In genomic region chr4:10091531-10092181, GRCh38 we compare ENCODE assay signal across 13 cellular contexts. TPM values are rescaled to one million over a fixed set of nuclear protein-coding genes. Genes with fewer than 3 reads are reported as not detected.
DNase-seq lines count a peak whose midpoint lies in the region; ATAC-seq and TF ChIP-seq lines count a peak whose summit lies in the region.
"Had no signal": no experiment of that assay in that cellular context is flagged by ENCODE, and none has a peak within 500 bp of the region (broad histone marks: within the 10 kb centered on the region; RNA-seq: fewer than 3 reads in every experiment).

No MANE protein-coding gene starts in this region.

- peaks cover 60 to 96% (median 95%) of the 10 kb centered on the region in 3 experiments for H3K36me3 Mint-ChIP-seq in H9 (ENCODE audit: insufficient read depth in 1 of 3, low read depth in 3 of 3)
- peaks cover 70% of the 10 kb centered on the region for H3K36me3 Mint-ChIP-seq in activated T-helper 1 cell treated with anti-CD3 and anti-CD28 coated beads, Interleukin-12 subunit alpha, Interleukin-12 subunit beta, Interleukin-2, Interleukin-4 antibody, amounts not matched to agents 30 ng/mL and 10 ng/mL and 1 ng/mL, durations not matched to agents 14 hours and 24 hours and 36 hours (ENCODE audit: low read depth)

- H3K56ac ChIP-seq in H9 (ENCODE audit: insufficient read length, low read depth, low read length) = no peak overlapping the region

- no peaks in the 10 kb centered on the region; the same call in 1 of the 2 replicates for H3K27me3 Mint-ChIP-seq in H9 (ENCODE audit: low read depth)
- no peaks in the 10 kb centered on the region for H3K27me3 Mint-ChIP-seq in activated T-helper 1 cell treated with anti-CD3 and anti-CD28 coated beads, Interleukin-12 subunit alpha, Interleukin-12 subunit beta, Interleukin-2, Interleukin-4 antibody, amounts not matched to agents 30 ng/mL and 10 ng/mL and 1 ng/mL, durations not matched to agents 14 hours and 24 hours and 36 hours (ENCODE audit: insufficient read depth)

- peaks cover 7 to 100% (median 48%) of the 10 kb centered on the region in 9 donors for H3K36me3 ChIP-seq in heart right ventricle
- peaks cover 24 to 84% of the 10 kb centered on the region in 2 donors for H3K36me3 ChIP-seq in psoas muscle (ENCODE audit: insufficient read depth in 1 of 2, low read depth in 1 of 2)
- peaks cover 83% of the 10 kb centered on the region for H3K36me3 ChIP-seq in effector memory CD4-positive, alpha-beta T cell (ENCODE audit: control insufficient read depth, insufficient read depth, low read length)

- no peaks in the 10 kb centered on the region; the same call in 1 of the 2 replicates for H3K4me1 ChIP-seq in H9 (ENCODE audit: insufficient read depth, low read length)
- H3K4me1 ChIP-seq in heart right ventricle = peaks cover 48 to 98% (median 78%) of the 10 kb centered on the region in 9 donors
- H3K4me1 ChIP-seq in psoas muscle = peaks cover 76% of the 10 kb centered on the region
- H3K4me1 ChIP-seq in effector memory CD4-positive, alpha-beta T cell (ENCODE audit: control insufficient read depth, insufficient read depth, low read length, poor library complexity, severe bottlenecking) = peaks cover 45% of the 10 kb centered on the region

- no peak overlapping the region for H2AFZ ChIP-seq in H9 (ENCODE audit: low read length)

- H2BK5ac ChIP-seq in H9 (ENCODE audit: insufficient read length, low read length) = no peak overlapping the region

- H2BK120ac ChIP-seq in H9 (ENCODE audit: low read depth, low read length, poor library complexity, severe bottlenecking) = no peak overlapping the region

- ATAC-seq in heart right ventricle (no peak), psoas muscle (peak in 2 of 4 donors; percentile 6 to 10), GM21423 (IDR thresholded peaks at IDR 0.05; ENCODE audit: unreplicated experiment) (no peak), HG02678 (IDR thresholded peaks at IDR 0.05; ENCODE audit: unreplicated experiment) (no peak)
- ATAC-seq: activated CD4-positive, CD25-positive, alpha-beta regulatory T cell treated with anti-CD3 and anti-CD28 coated beads, Interleukin-2, amount 50 U/mL, for 24 hours had no signal

- H3K4me3 Mint-ChIP-seq in H9 = no peak overlapping the region
- H3K4me3 Mint-ChIP-seq in activated T-helper 1 cell treated with anti-CD3 and anti-CD28 coated beads, Interleukin-12 subunit alpha, Interleukin-12 subunit beta, Interleukin-2, Interleukin-4 antibody, amounts not matched to agents 30 ng/mL and 10 ng/mL and 1 ng/mL, durations not matched to agents 14 hours and 24 hours and 36 hours = peak overlapping the region; percentile 53

- no peak overlapping the region for H2BK12ac ChIP-seq in H9 (ENCODE audit: insufficient read length, low read depth, low read length)

- no peak overlapping the region for H3K4ac ChIP-seq in H9 (ENCODE audit: low read depth, low read length)

- H2BK20ac ChIP-seq in H9 (ENCODE audit: low read depth, low read length, poor library complexity, severe bottlenecking) = no peak overlapping the region

- H3K27me3 ChIP-seq in H9 (ENCODE audit: insufficient read depth, low read length) = no peaks in the 10 kb centered on the region
- H3K27me3 ChIP-seq in heart right ventricle = no peaks in the 10 kb centered on the region
- H3K27me3 ChIP-seq in psoas muscle (ENCODE audit: insufficient read depth in 3 of 3, low read length in 2 of 3) = no peaks in the 10 kb centered on the region
- H3K27me3 ChIP-seq in effector memory CD4-positive, alpha-beta T cell (replicated peaks; ENCODE audit: control insufficient read depth, insufficient read depth, low read length, poor library complexity, severe bottlenecking) = no peaks in the 10 kb centered on the region

- intact Hi-C loops in activated T-helper 1 cell treated with anti-CD3 and anti-CD28 coated beads, Interleukin-12 subunit alpha, Interleukin-12 subunit beta, Interleukin-2, Interleukin-4 antibody, amounts not matched to agents 30 ng/mL and 10 ng/mL and 1 ng/mL, durations not matched to agents 14 hours and 24 hours and 36 hours (cut with micrococcal nuclease) = no loop called here
- intact Hi-C loops in heart right ventricle (cut with DNase I) = no loop called here
- intact Hi-C loops in psoas muscle (cut with DNase I) = no loop called here

- peaks cover 22 to 27% of the 10 kb centered on the region in 2 experiments for H3K4me1 Mint-ChIP-seq in H9
- peaks cover 53% of the 10 kb centered on the region for H3K4me1 Mint-ChIP-seq in activated T-helper 1 cell treated with anti-CD3 and anti-CD28 coated beads, Interleukin-12 subunit alpha, Interleukin-12 subunit beta, Interleukin-2, Interleukin-4 antibody, amounts not matched to agents 30 ng/mL and 10 ng/mL and 1 ng/mL, durations not matched to agents 14 hours and 24 hours and 36 hours (ENCODE audit: low read depth)

- H3K79me2 ChIP-seq in H9 (ENCODE audit: insufficient read depth, low read length) = peaks cover 7% of the 10 kb centered on the region; the same call in 1 of the 2 replicates

- no peak overlapping the region for H3T11ph ChIP-seq in H9 (ENCODE audit: low read length)

- no CpG with 5 or more reads among the region's 19 CpGs for WGBS in H9 (ENCODE audit: extremely low coverage, insufficient read length, low lambda C conversion rate)
- WGBS in heart right ventricle, 2 donors = 84 to 87% methylated on average over 19 of the region's 19 CpGs
- 56 to 82% (median 70%) methylated on average over 19 of the region's 19 CpGs for whole genome bisulfite sequencing in psoas muscle, 3 donors

- H4K91ac ChIP-seq in H9 (ENCODE audit: insufficient read length, low read depth, low read length) = no peak overlapping the region

- TF ChIP-seq CTCF in H9 (conservative IDR thresholded peaks at IDR 0.05) (no peak), heart right ventricle (IDR thresholded peaks at IDR 0.05) (no peak), psoas muscle (IDR thresholded peaks at IDR 0.05) (no peak)

- peak overlapping the region in 2 of 3 experiments; percentile 89 to 90; a peak in 3 of 7 replicates for H3K27ac Mint-ChIP-seq in H9
- H3K27ac Mint-ChIP-seq in activated T-helper 1 cell treated with anti-CD3 and anti-CD28 coated beads, Interleukin-12 subunit alpha, Interleukin-12 subunit beta, Interleukin-2, Interleukin-4 antibody, amounts not matched to agents 30 ng/mL and 10 ng/mL and 1 ng/mL, durations not matched to agents 14 hours and 24 hours and 36 hours = peak overlapping the region; percentile 78

- no peak for DNase-seq in H9
- DNase-seq in activated T-helper 1 cell treated with anti-CD3 and anti-CD28 coated beads, Interleukin-12 subunit alpha, Interleukin-12 subunit beta, Interleukin-2, Interleukin-4 antibody, amounts not matched to agents 30 ng/mL and 10 ng/mL and 1 ng/mL, durations not matched to agents 14 hours and 24 hours and 36 hours (ENCODE audit: low spot score) = no peak
- DNase-seq in heart right ventricle = no peak
- DNase-seq in psoas muscle = peak; percentile 5 to 61
- DNase-seq in hippocampal formation (lab: John Stamatoyannopoulos, UW) = no peak
- no peak for DNase-seq in effector memory CD4-positive, alpha-beta T cell
- DNase-seq: activated gamma-delta T cell, NCI-H1930 had no signal

- H2BK15ac ChIP-seq in H9 (ENCODE audit: low read depth, low read length) = no peak overlapping the region

- no peak overlapping the region for H3K27ac ChIP-seq in H9 (ENCODE audit: insufficient read length, low read depth, low read length)
- H3K27ac ChIP-seq in heart right ventricle = peak overlapping the region in 9 of 10 donors; percentile 77 to 94 (median 85)
- peak overlapping the region; percentile 99 for H3K27ac ChIP-seq in psoas muscle
- H3K27ac ChIP-seq in effector memory CD4-positive, alpha-beta T cell (ENCODE audit: insufficient read depth, low read length, poor library complexity, severe bottlenecking) = no peak overlapping the region
- H3K27ac ChIP-seq: KMS-11, SK-N-MC had no signal

- H3K9me3 Mint-ChIP-seq in H9 = no peaks in the 10 kb centered on the region
- H3K9me3 Mint-ChIP-seq in activated T-helper 1 cell treated with anti-CD3 and anti-CD28 coated beads, Interleukin-12 subunit alpha, Interleukin-12 subunit beta, Interleukin-2, Interleukin-4 antibody, amounts not matched to agents 30 ng/mL and 10 ng/mL and 1 ng/mL, durations not matched to agents 14 hours and 24 hours and 36 hours = no peaks in the 10 kb centered on the region

- H3K9me3 ChIP-seq in H9 (ENCODE audit: control insufficient read depth, low read depth, low read length) (no peaks in the 10 kb centered on the region), heart right ventricle (no peaks in the 10 kb centered on the region), psoas muscle (no peaks in the 10 kb centered on the region)
- no peaks in the 10 kb centered on the region for H3K9me3 ChIP-seq in effector memory CD4-positive, alpha-beta T cell (ENCODE audit: control insufficient read depth, low read length)

- H4K20me1 ChIP-seq in H9 (ENCODE audit: control insufficient read depth, insufficient read depth, insufficient read length) = no peaks in the 10 kb centered on the region

- H3K18ac ChIP-seq in H9 (ENCODE audit: insufficient read length, low read depth, low read length) = no peak overlapping the region

- no peak overlapping the region for H3K9ac ChIP-seq in H9 (ENCODE audit: extremely low read depth, insufficient read length, low read length)
- H3K9ac ChIP-seq: KMS-11 had no signal

- no peak overlapping the region for H4K5ac ChIP-seq in H9 (ENCODE audit: insufficient read length, low read depth, low read length)

- H3K23ac ChIP-seq in H9 (ENCODE audit: insufficient read length, low read depth, low read length) = no peak overlapping the region

- no peak overlapping the region for H2AK5ac ChIP-seq in H9 (ENCODE audit: insufficient read length, low read length)

- H3K4me3 ChIP-seq in heart right ventricle = no peak overlapping the region
- H3K4me3 ChIP-seq in psoas muscle = no peak overlapping the region
- no peak overlapping the region for H3K4me3 ChIP-seq in effector memory CD4-positive, alpha-beta T cell (ENCODE audit: insufficient read depth, low read depth, low read length, poor library complexity, severe bottlenecking)
- H3K4me3 ChIP-seq: SK-N-MC had no signal

- no peaks in the 10 kb centered on the region for H3K79me1 ChIP-seq in H9 (ENCODE audit: insufficient read depth, low read depth, low read length, poor library complexity, severe bottlenecking)

- H3K4me2 ChIP-seq in H9 (ENCODE audit: insufficient read depth, insufficient read length, low read length) = no peak overlapping the region
- H3K4me2 ChIP-seq: KMS-11 had no signal

- no peak overlapping the region for H3K14ac ChIP-seq in H9 (ENCODE audit: insufficient read depth, low read length)

- H3K23me2 ChIP-seq in H9 (ENCODE audit: insufficient read length, low read depth, low read length, poor library complexity, severe bottlenecking) = no peaks in the 10 kb centered on the region

- no peak overlapping the region for H4K8ac ChIP-seq in H9 (replicated peaks; ENCODE audit: insufficient read length, low read depth, low read length)

RNA-seq across cellular contexts. Expression of gene WDR1, which starts 24.9 kb away (rescaled TPM):
- total RNA-seq in H9 (2021) (366 and 367 TPM in 2 replicates), heart right ventricle (100 to 1,000 TPM; 155 to 302 (median 177) TPM), psoas muscle (100 to 1,000 TPM in 3 of 4 donors, 10 to 100 TPM in 1; 86.3 to 146 (median 118) TPM)
- total RNA-seq in activated T-helper 1 cell treated with anti-CD3 and anti-CD28 coated beads, Interleukin-12 subunit alpha, Interleukin-12 subunit beta, Interleukin-2, Interleukin-4 antibody, amounts not matched to agents 30 ng/mL and 10 ng/mL and 1 ng/mL, durations not matched to agents 14 hours and 24 hours and 36 hours = 449 and 453 TPM in 2 replicates
- polyA plus RNA-seq in heart right ventricle (100 to 1,000 TPM in 1 of 2 donors, 10 to 100 TPM in 1; 51.9 to 266 TPM), psoas muscle (100 to 1,000 TPM in 1 of 3 donors, 10 to 100 TPM in 2; 55.6 to 273 (median 79.1) TPM)

Comparison
In these comparisons a context has a peak if more than half of its experiments do, and no peak if none do; other contexts are left out.
1. DNase-seq: peak in psoas muscle (2 of 2); none in H9 (single experiment), activated T-helper 1 cell treated with anti-CD3 and anti-CD28 coated beads, Interleukin-12 subunit alpha, Interleukin-12 subunit beta, Interleukin-2, Interleukin-4 antibody, amounts not matched to agents 30 ng/mL and 10 ng/mL and 1 ng/mL, durations not matched to agents 14 hours and 24 hours and 36 hours (single experiment), heart right ventricle (0 of 2), hippocampal formation (0 of 2) and effector memory CD4-positive, alpha-beta T cell (0 of 3).
2. H3K27ac ChIP-seq: peak in heart right ventricle (9 of 10) and psoas muscle (single experiment); none in H9 (single experiment) and effector memory CD4-positive, alpha-beta T cell (single experiment).